Comparison of ENCODE assay signal across 1 cellular context in the genomic region with DNA sequence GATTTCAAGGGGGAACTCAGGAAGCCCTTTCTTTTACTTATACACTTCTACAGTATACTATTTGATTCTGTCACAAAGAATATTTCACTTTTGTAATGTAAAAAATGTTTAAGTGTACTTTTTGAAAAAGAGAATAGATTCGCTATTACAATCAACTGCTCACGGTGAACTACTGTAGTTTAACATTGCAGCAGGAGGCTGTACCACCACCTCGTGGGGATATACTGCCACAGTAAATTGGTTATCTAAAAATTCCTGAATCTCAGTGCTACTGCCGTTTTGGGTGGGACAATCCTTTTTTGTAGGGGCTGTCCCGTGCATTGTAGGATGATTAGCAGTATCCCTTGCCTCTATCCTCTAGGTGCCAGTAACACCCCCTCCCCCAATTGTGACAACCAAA. TPM values are rescaled to one million over a fixed set of nuclear protein-coding genes. Genes with fewer than 3 reads are reported as not detected.
"Had no signal": no experiment of that assay in that cellular context is flagged by ENCODE, and none has a peak within 500 bp of the region (broad histone marks: within the 10 kb centered on the region; RNA-seq: fewer than 3 reads in every experiment).

No MANE protein-coding gene starts in this region.

RNA-seq across cellular contexts. Expression of a gene that starts 50.0 kb away (rescaled TPM):
- polyA plus RNA-seq: naive thymus-derived CD4-positive, alpha-beta T cell had no signal
